Comparison of ENCODE assay signal across 20 cellular contexts in genomic region chr7:151930695-151931094, GRCh38. TPM values are rescaled to one million over a fixed set of nuclear protein-coding genes. Genes with fewer than 3 reads are reported as not detected.
DNase-seq lines count a peak whose midpoint lies in the region; TF ChIP-seq lines count a peak whose summit lies in the region.
"Had no signal": no experiment of that assay in that cellular context is flagged by ENCODE, and none has a peak within 500 bp of the region (broad histone marks: within the 10 kb centered on the region; RNA-seq: fewer than 3 reads in every experiment).

No MANE protein-coding gene starts in this region.

- H4K5ac ChIP-seq in mesendoderm (ENCODE audit: low read length): no peak overlapping the region

- H3K4me1 ChIP-seq in BE2C: peaks cover 5% of the 10 kb centered on the region
- no peaks in the 10 kb centered on the region for H3K4me1 ChIP-seq in mesendoderm (ENCODE audit: control insufficient read depth, low read depth, low read length)

- no peak overlapping the region for H2BK120ac ChIP-seq in mesendoderm (ENCODE audit: low read depth, low read length)

- H3K9me3 ChIP-seq in BE2C: no peaks in the 10 kb centered on the region

- H3K79me1 ChIP-seq in mesendoderm (ENCODE audit: low read length): no peaks in the 10 kb centered on the region

- no peak overlapping the region for H3K56ac ChIP-seq in mesendoderm (ENCODE audit: low read length)

- no peak for TF ChIP-seq CTCF in BE2C (IDR thresholded peaks at IDR 0.05; ENCODE audit: low read depth, low read length)
- TF ChIP-seq CTCF in GM10266 (IDR thresholded peaks at IDR 0.05; ENCODE audit: control insufficient read depth, insufficient read depth, low read depth, missing control alignments): no peak

- no peaks in the 10 kb centered on the region for H3K79me2 ChIP-seq in mesendoderm (ENCODE audit: control insufficient read depth, insufficient read depth, low read length)

- no peak overlapping the region for H4K8ac ChIP-seq in mesendoderm (ENCODE audit: low read depth, low read length)

- H3K18ac ChIP-seq in mesendoderm (ENCODE audit: low read length): no peak overlapping the region

- H2AK5ac ChIP-seq in mesendoderm (ENCODE audit: low read length): no peak overlapping the region

- no CpG with 5 or more reads among the region's 10 CpGs for WGBS in mesendoderm (ENCODE audit: extremely low coverage, insufficient coverage, low lambda C conversion rate)

- no peak overlapping the region for H3K4ac ChIP-seq in mesendoderm (ENCODE audit: low read depth, low read length)

- peak; percentile 33 for DNase-seq in BE2C
- DNase-seq in H7: peak; percentile 37
- peak; percentile 14 for DNase-seq in amniotic epithelial cell (ENCODE audit: low read depth)
- peak; percentile 35 for DNase-seq in mesendoderm
- no peak for DNase-seq in putamen (ENCODE audit: low spot score)
- DNase-seq in GM10266 (ENCODE audit: extremely low spot score): no peak
- no peak for DNase-seq in NCI-H1417 treated with DMSO at 0.1 percent for 48 hours (lab: John Stamatoyannopoulos, UW)
- DNase-seq: C1 segment of cervical spinal cord; CD8-positive, alpha-beta memory T cell; DMS53; EL; H9; Kasumi-1; MM.1S; NCI-H1092 treated with DMSO at 0.1 percent for 48 hours; NCI-H226; NCI-H524; T-cell had no signal

- H3K27me3 ChIP-seq in BE2C (no peaks in the 10 kb centered on the region), H7 (ENCODE audit: control insufficient read depth, insufficient read depth, low read length) (no peaks in the 10 kb centered on the region), mesendoderm (ENCODE audit: insufficient read depth, low read length, poor library complexity) (no peaks in the 10 kb centered on the region)

- no peak overlapping the region for H2BK15ac ChIP-seq in mesendoderm (replicated peaks; ENCODE audit: low read depth)

- no peak overlapping the region for H3K9ac ChIP-seq in mesendoderm (ENCODE audit: low read length)

- no peaks in the 10 kb centered on the region for H3K36me3 ChIP-seq in BE2C
- no peaks in the 10 kb centered on the region for H3K36me3 ChIP-seq in H7 (replicated peaks; ENCODE audit: control insufficient read depth, insufficient read depth, low read length)
- H3K36me3 ChIP-seq in mesendoderm (ENCODE audit: control insufficient read depth, insufficient read depth, low read length): no peaks in the 10 kb centered on the region

- no peak overlapping the region for H3K23ac ChIP-seq in mesendoderm (ENCODE audit: low read length)

- H3K4me3 ChIP-seq in BE2C (ENCODE audit: low read depth, low read length) (no peak overlapping the region), H7 (ENCODE audit: insufficient read depth, low read depth, low read length) (no peak overlapping the region), mesendoderm (ENCODE audit: low read length) (no peak overlapping the region)
- H3K4me3 ChIP-seq: SK-N-MC had no signal

- H2BK5ac ChIP-seq in mesendoderm (ENCODE audit: low read length): no peak overlapping the region

- H3K27ac ChIP-seq in mesendoderm (ENCODE audit: low read depth, low read length): no peak overlapping the region
- H3K27ac ChIP-seq: SK-N-MC had no signal

- no peak overlapping the region for H3K4me2 ChIP-seq in mesendoderm (ENCODE audit: low read length)

RNA-seq across cellular contexts. Expression of gene GALNTL5, which starts 25.6 kb away (rescaled TPM):
- not detected for polyA plus RNA-seq in BE2C (2012; ENCODE audit: insufficient read depth, insufficient read length, low read depth)
- total RNA-seq in H7 (2014; rRNA removed; shearing (Covaris generic)): not detected in 2 replicates
- not detected for polyA plus RNA-seq in mesendoderm (2013, experiment 1 of 2)
- polyA plus RNA-seq in mesendoderm (2013, experiment 2 of 2): not detected
- total RNA-seq: CD8-positive, alpha-beta memory T cell; H9; T-cell had no signal
- polyA plus RNA-seq: CD8-positive, alpha-beta memory T cell; IgD-negative memory B cell had no signal

RNA-seq across cellular contexts. Expression of gene PRKAG2, which starts 53.8 kb away (rescaled TPM):
- polyA plus RNA-seq in BE2C (2012; ENCODE audit: insufficient read depth, insufficient read length, low read depth): 2.4 TPM
- 5.8 and 6.0 TPM in 2 replicates for total RNA-seq in H7 (2014; rRNA removed; shearing (Covaris generic))
- polyA plus RNA-seq in mesendoderm (2013, experiment 1 of 2): 12.7 TPM
- polyA plus RNA-seq in mesendoderm (2013, experiment 2 of 2): 12.3 TPM

Comparison
In these comparisons a context has a peak if more than half of its experiments do, and no peak if none do; other contexts are left out.
1. DNase-seq: peak in BE2C (single experiment), H7 (single experiment), amniotic epithelial cell (single experiment) and mesendoderm (single experiment); none in putamen (single experiment), GM10266 (single experiment) and NCI-H1417 treated with DMSO at 0.1 percent for 48 hours (single experiment).